Comparison of ENCODE assay signal across 9 cellular contexts in genomic region chr3:142929109-142929508, GRCh38. TPM values are rescaled to one million over a fixed set of nuclear protein-coding genes. Genes with fewer than 3 reads are reported as not detected.
DNase-seq lines count a peak whose midpoint lies in the region; ATAC-seq, FAIRE-seq and TF ChIP-seq lines count a peak whose summit lies in the region.
"Had no signal": no experiment of that assay in that cellular context is flagged by ENCODE, and none has a peak within 500 bp of the region (broad histone marks: within the 10 kb centered on the region; RNA-seq: fewer than 3 reads in every experiment).

No MANE protein-coding gene starts in this region.

- no peaks in the 10 kb centered on the region for H3K79me2 ChIP-seq in K562 (ENCODE audit: control insufficient read depth, insufficient read depth, low read length)

- TF ChIP-seq CTCF in Panc1 (IDR thresholded peaks at IDR 0.05) (peak; percentile 91), K562 (IDR thresholded peaks at IDR 0.05 in 2 of 3, conservative IDR thresholded peaks at IDR 0.05 in 1 of 3; ENCODE audit: insufficient read depth in 2 of 3, low read depth in 1 of 3, low read length in 3 of 3) (peak; percentile 79 to 86 (median 85))

- no peaks in the 10 kb centered on the region for H3K36me3 Mint-ChIP-seq in memory B cell

- no peaks in the 10 kb centered on the region for H3K4me1 ChIP-seq in Panc1 (ENCODE audit: control insufficient read depth, insufficient read depth, low read length)
- H3K4me1 ChIP-seq in K562 (replicated peaks in 1 of 2; ENCODE audit: control insufficient read depth in 2 of 2, insufficient read depth in 2 of 2, low read length in 2 of 2), result peaks cover 0 to 14% of the 10 kb centered on the region in 2 experiments; a peak in 4 of 5 replicates

- DNase-seq in DMS 273 (lab: John Stamatoyannopoulos, UW; ENCODE audit: unreplicated experiment), result peak; percentile 68
- DNase-seq in DMS 273 treated with DMSO at 0.1 percent for 48 hours (lab: John Stamatoyannopoulos, UW), result no peak
- DNase-seq in Panc1 (ENCODE audit: low read depth, low spot score), result peak; percentile 35
- DNase-seq in K562 (ENCODE audit: extremely low read depth in 1 of 4, low spot score in 3 of 4), result peak; percentile 69 to 87 (median 73)
- DNase-seq in memory B cell (ENCODE audit: low spot score in 2 of 2), result no peak

- peak; percentile 61 for ATAC-seq in HG03378 (IDR thresholded peaks at IDR 0.05; ENCODE audit: unreplicated experiment)
- ATAC-seq in Panc1, result peak; percentile 95
- peak; percentile 97 for ATAC-seq in K562
- peak; percentile 61 for ATAC-seq in memory B cell (ENCODE audit: low read depth)
- no peak for ATAC-seq in HG03457 (IDR thresholded peaks at IDR 0.05; ENCODE audit: unreplicated experiment)
- ATAC-seq in HG02973 (IDR thresholded peaks at IDR 0.05; ENCODE audit: unreplicated experiment), result no peak

- in situ Hi-C loops in Panc1 (cut with HindIII; ENCODE audit: low pct_unique_long_range_greater_than_20kb, low sequenced_read_pairs) (no loop called here), K562 (cut with MboI) (no loop called here)

- intact Hi-C loops in Panc1 (cut with micrococcal nuclease; ENCODE audit: unreplicated experiment) (loop anchor here (1.0 to 2.0 kb wide), 2 partner anchors 58 to 65 kb away; no protein-coding TSS in a partner anchor), K562 (cut with micrococcal nuclease) (loop anchor here (1.0 to 2.0 kb wide), 2 partner anchors 58 to 66 kb away; no protein-coding TSS in a partner anchor)

- no peaks in the 10 kb centered on the region for H3K9me1 ChIP-seq in K562 (ENCODE audit: control insufficient read depth, insufficient read depth, low read length)

- no peak for TF ChIP-seq EP300 in K562 (IDR thresholded peaks at IDR 0.05; ENCODE audit: low read length)

- H4K20me1 ChIP-seq in K562 (replicated peaks; ENCODE audit: control insufficient read depth, insufficient read depth, low read length), result no peaks in the 10 kb centered on the region

- no TSS peak for BruUV-seq in Panc1 (replicated peaks; lab: Mats Ljungman, UMichigan)
- no TSS peak for BruUV-seq in K562 (replicated peaks; lab: Mats Ljungman, UMichigan)

- H3K27ac Mint-ChIP-seq in memory B cell, result no peak overlapping the region

- no peaks in the 10 kb centered on the region for H3K36me3 ChIP-seq in Panc1 (ENCODE audit: control insufficient read depth, insufficient read depth, low read length)
- H3K36me3 ChIP-seq in K562 (ENCODE audit: control insufficient read depth, insufficient read depth, low read length), result no peaks in the 10 kb centered on the region

- H3K4me2 ChIP-seq in K562 (ENCODE audit: insufficient read depth, low read length), result no peak overlapping the region

- no peak overlapping the region for H3K4me3 Mint-ChIP-seq in memory B cell

- H3K9ac ChIP-seq in K562 (ENCODE audit: insufficient read depth in 1 of 2, low read depth in 2 of 2, low read length in 2 of 2), result no peak overlapping the region

- peaks cover 2% of the 10 kb centered on the region for H3K9me3 Mint-ChIP-seq in memory B cell

- H3K27me3 ChIP-seq in Panc1 (ENCODE audit: control insufficient read depth, insufficient read depth, low read length) (no peaks in the 10 kb centered on the region; the same call in 1 of the 2 replicates), K562 (ENCODE audit: control insufficient read depth in 2 of 2, insufficient read depth in 2 of 2, low read length in 2 of 2) (no peaks in the 10 kb centered on the region)

- H2AFZ ChIP-seq in K562 (ENCODE audit: low read depth, low read length), result peak overlapping the region; percentile 71

- no peak overlapping the region for H3K27ac ChIP-seq in Panc1 (ENCODE audit: low read length)
- H3K27ac ChIP-seq in K562 (ENCODE audit: extremely low read depth, low read depth, low read length), result no peak overlapping the region

- POLR2A ChIA-PET in Panc1 (lab: Charles Lee), result no interaction called here
- POLR2A ChIA-PET in K562 (lab: Yijun Ruan, JAX), result interaction anchor here (0.6 to 1.6 kb wide), 5 partner anchors 8 to 93 kb away, joined by 3 to 4 read pairs (median 3); no protein-coding TSS in a partner anchor

- FAIRE-seq in K562 (lab: Jason Lieb, UNC), result peak; percentile 96
- FAIRE-seq: A204.1 had no signal

- CTCF ChIA-PET in Panc1 (lab: Charles Lee) (interaction anchor here (1.3 kb wide), 1 partner anchor 59 kb away, joined by 3 read pairs; no protein-coding TSS in a partner anchor), K562 (lab: Yijun Ruan, JAX; ENCODE audit: low intra/inter-chr PET ratio) (interaction anchor here (0.5 to 2.6 kb wide), 6 partner anchors 26 to 380 kb away, joined by 3 to 12 read pairs (median 4); no protein-coding TSS in a partner anchor)

- TF ChIP-seq POLR2A in K562 (conservative IDR thresholded peaks at IDR 0.05), result no peak

- WGBS in K562 (ENCODE audit: insufficient coverage, low coverage, missing lambda C conversion rate), result 3% methylated on average over 3 of the region's 3 CpGs

- no peaks in the 10 kb centered on the region for H3K9me3 ChIP-seq in Panc1 (ENCODE audit: control insufficient read depth, insufficient read depth, low read depth, low read length)
- 0 out of 2 replicates have a peak, but pooled peaks cover 2% of the 10 kb centered on the region for H3K9me3 ChIP-seq in K562 (replicated peaks; ENCODE audit: control insufficient read depth, insufficient read depth, low read depth, low read length)

- TF ChIP-seq RAD21 in K562 (CRISPR knock-in tag; conservative IDR thresholded peaks at IDR 0.05 in 1 of 2, IDR thresholded peaks at IDR 0.05 in 1 of 2), result peak; percentile 61 to 86

- no peaks in the 10 kb centered on the region for H3K4me1 Mint-ChIP-seq in memory B cell

- H3K27me3 Mint-ChIP-seq in memory B cell, result peaks cover 6% of the 10 kb centered on the region

- H3K4me3 ChIP-seq in Panc1 (ENCODE audit: low read depth in 2 of 2, low read length in 2 of 2), result no peak overlapping the region
- no peak overlapping the region for H3K4me3 ChIP-seq in K562

TF ChIP-seq in K562, 482 proteins besides CTCF, POLR2A, EP300 and RAD21 (continues in another document):
- TF ChIP-seq CGGBP1 (CRISPR knock-in tag; IDR thresholded peaks at IDR 0.05) (no peak), NCOR1 (IDR thresholded peaks at IDR 0.05) (no peak), SREBF2 (CRISPR knock-in tag; IDR thresholded peaks at IDR 0.05) (no peak), CREM (IDR thresholded peaks at IDR 0.05; ENCODE audit: low read depth) (0 out of 2 replicates have a peak, but pooled peaks have one; percentile 15)

RNA-seq across cellular contexts. Expression of gene PAQR9, which starts 34.4 kb away (rescaled TPM):
- total RNA-seq in Panc1 (2021; ENCODE audit: unreplicated experiment) (0.36 TPM), K562 (2014; rRNA removed) (0.27 and 0.29 TPM in 2 replicates), K562 (2014; rRNA removed; fragmentation: Illumina TruSeq; extraction: Trizol) (0.07 and 0.16 TPM in 2 replicates), K562 (2015; rRNA removed; fragmentation: Illumina TruSeq; extraction: Trizol) (0.04 TPM in 1 of 2 replicates, not detected in the other), K562 (2021) (0.40 and 0.58 TPM in 2 replicates)
- 0.24 TPM for polyA plus RNA-seq in Panc1 (2012; ENCODE audit: insufficient read length)
- total RNA-seq in K562 (2011; cell fraction: chromatin; rRNA removed; ENCODE audit: low replicate concordance), result 0.53 and 1.0 TPM in 2 replicates
- 1.4 and 2.0 TPM in 2 replicates for total RNA-seq in K562 (2011; cell fraction: nucleolus; rRNA removed)
- total RNA-seq in K562 (2011; cell fraction: nucleoplasm; rRNA removed), result 0.92 and 1.8 TPM in 2 replicates
- polyA plus RNA-seq in K562 (2011; rRNA removed) (0.12 and 0.39 TPM in 2 replicates), K562 (2014; fragmentation: Illumina TruSeq; extraction: Trizol) (0.21 and 0.22 TPM in 2 replicates), K562 (2014; fragmentation: Nextera tagmentation; extraction: Ambion mirVana) (under 1 TPM; 0.08 to 0.13 TPM), K562 (2014; rRNA removed) (0.33 and 0.47 TPM in 2 replicates)
- polyA plus RNA-seq in K562 (2011; cell fraction: cytosol; rRNA removed), result 0.12 and 1.3 TPM in 2 replicates
- 0.20 and 1.0 TPM in 2 replicates for polyA plus RNA-seq in K562 (2011; cell fraction: nucleus; rRNA removed)
- 0.11 and 0.31 TPM in 2 replicates for polyA plus RNA-seq in K562 (2012)
- 0.18 and 0.39 TPM in 2 replicates for polyA minus RNA-seq in K562 (2011; rRNA and poly(A)+ RNA removed)
- not detected in 2 replicates for polyA minus RNA-seq in K562 (2011; cell fraction: cytosol; rRNA and poly(A)+ RNA removed)
- 0.27 and 0.56 TPM in 2 replicates for polyA minus RNA-seq in K562 (2011; cell fraction: nucleus; rRNA and poly(A)+ RNA removed)

RNA-seq across cellular contexts. Expression of gene PCOLCE2, which starts 40.2 kb away (rescaled TPM):
- total RNA-seq in Panc1 (2021; ENCODE audit: unreplicated experiment) (14.6 TPM), K562 (2014; rRNA removed) (0.73 and 0.86 TPM in 2 replicates), K562 (2014; rRNA removed; fragmentation: Illumina TruSeq; extraction: Trizol) (0.65 and 0.83 TPM in 2 replicates), K562 (2015; rRNA removed; fragmentation: Illumina TruSeq; extraction: Trizol) (0.40 and 0.49 TPM in 2 replicates), K562 (2021) (0.49 and 1.0 TPM in 2 replicates)
- polyA plus RNA-seq in Panc1 (2012; ENCODE audit: insufficient read length), result 12.8 TPM
- 4.6 and 8.1 TPM in 2 replicates for total RNA-seq in K562 (2011; cell fraction: chromatin; rRNA removed; ENCODE audit: low replicate concordance)
- total RNA-seq in K562 (2011; cell fraction: nucleolus; rRNA removed), result 3.2 and 3.3 TPM in 2 replicates
- 6.0 and 6.3 TPM in 2 replicates for total RNA-seq in K562 (2011; cell fraction: nucleoplasm; rRNA removed)
- polyA plus RNA-seq in K562 (2011; rRNA removed) (1.1 and 1.2 TPM in 2 replicates), K562 (2014; fragmentation: Illumina TruSeq; extraction: Trizol) (0.64 and 0.72 TPM in 2 replicates), K562 (2014; fragmentation: Nextera tagmentation; extraction: Ambion mirVana) (under 1 TPM; 0.18 to 0.39 TPM), K562 (2014; rRNA removed) (0.59 and 1.2 TPM in 2 replicates)
- 0.58 and 0.73 TPM in 2 replicates for polyA plus RNA-seq in K562 (2011; cell fraction: cytosol; rRNA removed)
- 0.76 and 0.98 TPM in 2 replicates for polyA plus RNA-seq in K562 (2011; cell fraction: nucleus; rRNA removed)
- polyA plus RNA-seq in K562 (2012), result 0.18 and 0.29 TPM in 2 replicates
- polyA minus RNA-seq in K562 (2011; rRNA and poly(A)+ RNA removed), result 0.91 and 1.2 TPM in 2 replicates
- polyA minus RNA-seq in K562 (2011; cell fraction: cytosol; rRNA and poly(A)+ RNA removed), result not detected in 2 replicates
- 0.33 and 1.3 TPM in 2 replicates for polyA minus RNA-seq in K562 (2011; cell fraction: nucleus; rRNA and poly(A)+ RNA removed)

Comparison
In these comparisons a context has a peak if more than half of its experiments do, and no peak if none do; other contexts are left out.
1. DNase-seq: peak in DMS 273 (single experiment), Panc1 (single experiment) and K562 (4 of 4); none in DMS 273 treated with DMSO at 0.1 percent for 48 hours (single experiment) and memory B cell (0 of 2).
2. ATAC-seq: peak in HG03378 (single experiment), Panc1 (single experiment), K562 (single experiment) and memory B cell (single experiment); none in HG03457 (single experiment) and HG02973 (single experiment).